1 cellular context compared by ENCODE assay signal in the genomic region with DNA sequence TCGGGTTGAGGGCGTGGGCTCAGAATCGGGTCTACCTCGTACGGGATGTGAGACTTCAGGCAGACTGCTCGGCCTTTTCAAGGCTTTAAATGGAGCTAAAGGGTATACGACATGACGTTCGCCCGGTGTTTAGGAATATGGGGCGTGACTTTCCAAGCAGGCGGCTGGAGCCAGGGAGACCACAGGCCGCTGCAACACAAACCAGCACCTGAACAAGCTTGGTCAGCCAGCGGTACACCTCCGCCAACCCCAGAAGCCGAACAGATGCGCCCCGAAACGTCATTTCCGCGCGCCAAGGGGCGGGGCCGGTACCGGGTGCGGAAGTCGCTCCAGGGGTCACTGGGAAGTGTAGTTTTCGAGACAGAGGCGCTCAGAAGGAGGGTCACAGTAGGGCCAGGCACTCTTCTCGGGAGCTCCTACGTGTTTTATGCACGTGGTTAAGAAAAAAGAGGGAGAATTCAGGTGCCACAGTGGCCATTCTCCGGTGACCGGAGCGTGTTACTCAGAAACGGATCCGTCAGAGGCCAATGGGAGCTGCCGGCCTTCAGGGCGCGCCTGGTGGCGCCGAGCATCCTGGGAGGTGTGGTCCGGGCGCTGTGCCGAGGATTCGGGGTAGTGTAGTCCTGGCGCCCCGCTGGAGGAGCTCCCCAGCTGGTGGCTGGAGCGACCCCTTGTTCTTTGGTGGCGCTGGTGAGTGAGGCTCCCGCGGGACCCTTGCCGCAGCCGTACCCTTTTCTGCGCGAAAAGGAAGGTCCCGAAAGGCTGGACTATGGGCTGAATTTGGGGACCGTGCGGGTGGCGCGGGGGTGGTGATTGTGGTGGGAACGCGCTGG.
TF ChIP-seq lines count a peak whose summit lies in the region.

A gene (plus strand): TSS at position 613 of the 833 bp plus-strand sequence. CDS start 17,160 bp downstream, outside the sequence.

TF ChIP-seq in GM12878, 131 proteins besides CTCF, POLR2A, EP300 and RAD21 (continued from another document):
- TF ChIP-seq TAF1 (IDR thresholded peaks at IDR 0.05; ENCODE audit: borderline replicate concordance, low read depth, low read length): peak; percentile 36; the same call in 1 of the 2 replicates
- no peak for TF ChIP-seq SUZ12 (IDR thresholded peaks at IDR 0.05; ENCODE audit: unreplicated experiment)
- peak; percentile 85 for TF ChIP-seq KLF5 (IDR thresholded peaks at IDR 0.05; ENCODE audit: partially characterized antibody)
- TF ChIP-seq, protein P1, sequence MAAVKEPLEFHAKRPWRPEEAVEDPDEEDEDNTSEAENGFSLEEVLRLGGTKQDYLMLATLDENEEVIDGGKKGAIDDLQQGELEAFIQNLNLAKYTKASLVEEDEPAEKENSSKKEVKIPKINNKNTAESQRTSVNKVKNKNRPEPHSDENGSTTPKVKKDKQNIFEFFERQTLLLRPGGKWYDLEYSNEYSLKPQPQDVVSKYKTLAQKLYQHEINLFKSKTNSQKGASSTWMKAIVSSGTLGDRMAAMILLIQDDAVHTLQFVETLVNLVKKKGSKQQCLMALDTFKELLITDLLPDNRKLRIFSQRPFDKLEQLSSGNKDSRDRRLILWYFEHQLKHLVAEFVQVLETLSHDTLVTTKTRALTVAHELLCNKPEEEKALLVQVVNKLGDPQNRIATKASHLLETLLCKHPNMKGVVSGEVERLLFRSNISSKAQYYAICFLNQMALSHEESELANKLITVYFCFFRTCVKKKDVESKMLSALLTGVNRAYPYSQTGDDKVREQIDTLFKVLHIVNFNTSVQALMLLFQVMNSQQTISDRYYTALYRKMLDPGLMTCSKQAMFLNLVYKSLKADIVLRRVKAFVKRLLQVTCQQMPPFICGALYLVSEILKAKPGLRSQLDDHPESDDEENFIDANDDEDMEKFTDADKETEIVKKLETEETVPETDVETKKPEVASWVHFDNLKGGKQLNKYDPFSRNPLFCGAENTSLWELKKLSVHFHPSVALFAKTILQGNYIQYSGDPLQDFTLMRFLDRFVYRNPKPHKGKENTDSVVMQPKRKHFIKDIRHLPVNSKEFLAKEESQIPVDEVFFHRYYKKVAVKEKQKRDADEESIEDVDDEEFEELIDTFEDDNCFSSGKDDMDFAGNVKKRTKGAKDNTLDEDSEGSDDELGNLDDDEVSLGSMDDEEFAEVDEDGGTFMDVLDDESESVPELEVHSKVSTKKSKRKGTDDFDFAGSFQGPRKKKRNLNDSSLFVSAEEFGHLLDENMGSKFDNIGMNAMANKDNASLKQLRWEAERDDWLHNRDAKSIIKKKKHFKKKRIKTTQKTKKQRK (IDR thresholded peaks at IDR 0.05; ENCODE audit: low read depth, low read length): no peak
- TF ChIP-seq RFX5 (IDR thresholded peaks at IDR 0.05; ENCODE audit: low read depth, low read length): no peak
- no peak; the same call in 1 of the 2 replicates for TF ChIP-seq HDGF (IDR thresholded peaks at IDR 0.05)
- no peak for TF ChIP-seq TCF7 (IDR thresholded peaks at IDR 0.05; ENCODE audit: borderline replicate concordance)
- TF ChIP-seq RELA (IDR thresholded peaks at IDR 0.05; ENCODE audit: borderline replicate concordance, partially characterized antibody): no peak
- TF ChIP-seq, protein P2, sequence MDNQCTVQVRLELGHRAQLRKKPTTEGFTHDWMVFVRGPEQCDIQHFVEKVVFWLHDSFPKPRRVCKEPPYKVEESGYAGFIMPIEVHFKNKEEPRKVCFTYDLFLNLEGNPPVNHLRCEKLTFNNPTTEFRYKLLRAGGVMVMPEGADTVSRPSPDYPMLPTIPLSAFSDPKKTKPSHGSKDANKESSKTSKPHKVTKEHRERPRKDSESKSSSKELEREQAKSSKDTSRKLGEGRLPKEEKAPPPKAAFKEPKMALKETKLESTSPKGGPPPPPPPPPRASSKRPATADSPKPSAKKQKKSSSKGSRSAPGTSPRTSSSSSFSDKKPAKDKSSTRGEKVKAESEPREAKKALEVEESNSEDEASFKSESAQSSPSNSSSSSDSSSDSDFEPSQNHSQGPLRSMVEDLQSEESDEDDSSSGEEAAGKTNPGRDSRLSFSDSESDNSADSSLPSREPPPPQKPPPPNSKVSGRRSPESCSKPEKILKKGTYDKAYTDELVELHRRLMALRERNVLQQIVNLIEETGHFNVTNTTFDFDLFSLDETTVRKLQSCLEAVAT (IDR thresholded peaks at IDR 0.05): peak; percentile 55; the same call in 1 of the 2 replicates
- peak; percentile 99 for TF ChIP-seq GABPA (IDR thresholded peaks at IDR 0.05; ENCODE audit: low read depth)
- no peak for TF ChIP-seq HDAC2 (IDR thresholded peaks at IDR 0.05)
- peak; percentile 75; the same call in 1 of the 2 replicates for TF ChIP-seq SREBF1 (IDR thresholded peaks at IDR 0.05; ENCODE audit: low read length)
- TF ChIP-seq, protein P3, sequence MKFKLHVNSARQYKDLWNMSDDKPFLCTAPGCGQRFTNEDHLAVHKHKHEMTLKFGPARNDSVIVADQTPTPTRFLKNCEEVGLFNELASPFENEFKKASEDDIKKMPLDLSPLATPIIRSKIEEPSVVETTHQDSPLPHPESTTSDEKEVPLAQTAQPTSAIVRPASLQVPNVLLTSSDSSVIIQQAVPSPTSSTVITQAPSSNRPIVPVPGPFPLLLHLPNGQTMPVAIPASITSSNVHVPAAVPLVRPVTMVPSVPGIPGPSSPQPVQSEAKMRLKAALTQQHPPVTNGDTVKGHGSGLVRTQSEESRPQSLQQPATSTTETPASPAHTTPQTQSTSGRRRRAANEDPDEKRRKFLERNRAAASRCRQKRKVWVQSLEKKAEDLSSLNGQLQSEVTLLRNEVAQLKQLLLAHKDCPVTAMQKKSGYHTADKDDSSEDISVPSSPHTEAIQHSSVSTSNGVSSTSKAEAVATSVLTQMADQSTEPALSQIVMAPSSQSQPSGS (IDR thresholded peaks at IDR 0.05; ENCODE audit: low read length): no peak
- TF ChIP-seq NRF1 (conservative IDR thresholded peaks at IDR 0.05; ENCODE audit: low read depth, low read length): no peak
- TF ChIP-seq NFIC (IDR thresholded peaks at IDR 0.05; ENCODE audit: low read depth, low read length): no peak
- TF ChIP-seq, protein P4, sequence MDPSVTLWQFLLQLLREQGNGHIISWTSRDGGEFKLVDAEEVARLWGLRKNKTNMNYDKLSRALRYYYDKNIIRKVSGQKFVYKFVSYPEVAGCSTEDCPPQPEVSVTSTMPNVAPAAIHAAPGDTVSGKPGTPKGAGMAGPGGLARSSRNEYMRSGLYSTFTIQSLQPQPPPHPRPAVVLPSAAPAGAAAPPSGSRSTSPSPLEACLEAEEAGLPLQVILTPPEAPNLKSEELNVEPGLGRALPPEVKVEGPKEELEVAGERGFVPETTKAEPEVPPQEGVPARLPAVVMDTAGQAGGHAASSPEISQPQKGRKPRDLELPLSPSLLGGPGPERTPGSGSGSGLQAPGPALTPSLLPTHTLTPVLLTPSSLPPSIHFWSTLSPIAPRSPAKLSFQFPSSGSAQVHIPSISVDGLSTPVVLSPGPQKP (IDR thresholded peaks at IDR 0.05; ENCODE audit: low read depth, low read length): peak; percentile 28; the same call in 1 of the 2 replicates
- TF ChIP-seq MTA2 (IDR thresholded peaks at IDR 0.05; ENCODE audit: low read depth): no peak
- no peak for TF ChIP-seq NFYA (IDR thresholded peaks at IDR 0.05; ENCODE audit: borderline replicate concordance, low read depth, low read length)
- peak; percentile 97; the same call in 1 of the 2 replicates for TF ChIP-seq STAT1 (conservative IDR thresholded peaks at IDR 0.05)
- peak; percentile 23; the same call in 1 of the 2 replicates for TF ChIP-seq CBX5 (IDR thresholded peaks at IDR 0.05; ENCODE audit: low read depth)
- peak; percentile 76 for TF ChIP-seq NR2C1 (IDR thresholded peaks at IDR 0.05)
- no peak for TF ChIP-seq ZNF384 (IDR thresholded peaks at IDR 0.05; ENCODE audit: borderline replicate concordance, low read depth, low read length)
- TF ChIP-seq SIN3A (IDR thresholded peaks at IDR 0.05; ENCODE audit: low read depth, low read length): peak; percentile 54; the same call in 1 of the 2 replicates
- no peak for TF ChIP-seq FOS (IDR thresholded peaks at IDR 0.05; ENCODE audit: borderline replicate concordance, extremely low read depth, insufficient read length)
- no peak for TF ChIP-seq PAX8 (IDR thresholded peaks at IDR 0.05)
- no peak for TF ChIP-seq RBBP5 (conservative IDR thresholded peaks at IDR 0.05)
- TF ChIP-seq NFXL1 (IDR thresholded peaks at IDR 0.05; ENCODE audit: borderline replicate concordance): no peak
- no peak for TF ChIP-seq SMC3 (IDR thresholded peaks at IDR 0.05; ENCODE audit: borderline replicate concordance, low read length)
